Comparison of ENCODE assay signal across 1 cellular context in the genomic region with DNA sequence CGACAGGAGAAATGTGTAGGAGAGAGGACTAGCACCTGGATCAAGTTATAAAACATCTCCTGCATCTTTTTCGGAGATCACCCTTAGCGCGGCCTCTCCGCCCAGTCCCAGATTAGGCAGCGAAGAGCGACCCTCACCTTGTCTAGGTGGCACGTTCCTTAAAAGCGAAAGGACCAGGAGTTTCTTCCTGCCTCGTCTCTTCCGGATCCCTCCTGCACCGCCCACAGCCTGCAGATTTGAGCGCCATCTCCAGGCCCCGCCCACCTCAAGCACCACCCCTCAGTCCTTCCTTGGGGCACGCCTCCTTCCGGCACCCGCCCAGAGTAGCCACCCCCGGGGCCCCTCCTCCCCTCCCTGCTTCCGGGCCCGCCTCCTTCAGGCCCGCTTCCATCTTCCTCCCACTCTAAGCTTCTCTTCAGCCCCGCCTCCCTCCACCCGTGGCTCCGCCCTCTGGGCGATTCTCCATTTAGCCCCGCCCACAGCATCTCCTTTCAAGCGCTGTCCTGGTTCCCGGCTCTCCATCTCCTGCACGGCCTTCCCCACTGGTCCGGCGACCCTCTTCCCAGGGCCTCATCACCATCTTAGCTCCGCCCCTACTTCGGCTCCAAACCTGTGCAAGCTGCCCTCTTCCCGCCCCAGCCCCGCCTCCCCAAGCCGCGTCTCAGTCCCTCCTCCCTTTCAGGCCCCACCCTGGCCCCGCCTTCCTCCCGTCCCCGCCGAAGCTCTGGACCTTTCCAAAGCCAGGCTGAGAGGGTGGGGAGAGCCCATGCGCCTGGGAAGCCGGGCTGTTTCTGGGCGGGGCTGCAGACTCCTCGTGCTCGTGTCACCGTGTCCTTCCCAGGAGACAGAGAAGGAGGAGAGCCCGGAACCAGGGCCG.
A peak's percentile ranks its signal among the peaks of the same experiment; 100 is the strongest.
TF ChIP-seq lines count a peak whose summit lies in the region.

No MANE protein-coding gene starts in this region.

TF ChIP-seq in HepG2, 621 proteins besides CTCF, POLR2A, EP300 and RAD21 (continued from another document and continues in another):
- TF ChIP-seq, protein P1, sequence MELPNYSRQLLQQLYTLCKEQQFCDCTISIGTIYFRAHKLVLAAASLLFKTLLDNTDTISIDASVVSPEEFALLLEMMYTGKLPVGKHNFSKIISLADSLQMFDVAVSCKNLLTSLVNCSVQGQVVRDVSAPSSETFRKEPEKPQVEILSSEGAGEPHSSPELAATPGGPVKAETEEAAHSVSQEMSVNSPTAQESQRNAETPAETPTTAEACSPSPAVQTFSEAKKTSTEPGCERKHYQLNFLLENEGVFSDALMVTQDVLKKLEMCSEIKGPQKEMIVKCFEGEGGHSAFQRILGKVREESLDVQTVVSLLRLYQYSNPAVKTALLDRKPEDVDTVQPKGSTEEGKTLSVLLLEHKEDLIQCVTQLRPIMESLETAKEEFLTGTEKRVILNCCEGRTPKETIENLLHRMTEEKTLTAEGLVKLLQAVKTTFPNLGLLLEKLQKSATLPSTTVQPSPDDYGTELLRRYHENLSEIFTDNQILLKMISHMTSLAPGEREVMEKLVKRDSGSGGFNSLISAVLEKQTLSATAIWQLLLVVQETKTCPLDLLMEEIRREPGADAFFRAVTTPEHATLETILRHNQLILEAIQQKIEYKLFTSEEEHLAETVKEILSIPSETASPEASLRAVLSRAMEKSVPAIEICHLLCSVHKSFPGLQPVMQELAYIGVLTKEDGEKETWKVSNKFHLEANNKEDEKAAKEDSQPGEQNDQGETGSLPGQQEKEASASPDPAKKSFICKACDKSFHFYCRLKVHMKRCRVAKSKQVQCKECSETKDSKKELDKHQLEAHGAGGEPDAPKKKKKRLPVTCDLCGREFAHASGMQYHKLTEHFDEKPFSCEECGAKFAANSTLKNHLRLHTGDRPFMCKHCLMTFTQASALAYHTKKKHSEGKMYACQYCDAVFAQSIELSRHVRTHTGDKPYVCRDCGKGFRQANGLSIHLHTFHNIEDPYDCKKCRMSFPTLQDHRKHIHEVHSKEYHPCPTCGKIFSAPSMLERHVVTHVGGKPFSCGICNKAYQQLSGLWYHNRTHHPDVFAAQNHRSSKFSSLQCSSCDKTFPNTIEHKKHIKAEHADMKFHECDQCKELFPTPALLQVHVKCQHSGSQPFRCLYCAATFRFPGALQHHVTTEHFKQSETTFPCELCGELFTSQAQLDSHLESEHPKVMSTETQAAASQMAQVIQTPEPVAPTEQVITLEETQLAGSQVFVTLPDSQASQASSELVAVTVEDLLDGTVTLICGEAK (IDR thresholded peaks at IDR 0.05): peak; percentile 49
- TF ChIP-seq, protein P1 (CRISPR knock-in tag; IDR thresholded peaks at IDR 0.05): peak; percentile 40; the same call in 1 of the 2 replicates
- TF ChIP-seq NR2F1 (CRISPR knock-in tag; IDR thresholded peaks at IDR 0.05) (0 out of 4 replicates have a peak, but pooled peaks of 1 of the 2 experiments have one; percentile 26), IRF2 (CRISPR knock-in tag; IDR thresholded peaks at IDR 0.05) (peak; percentile 98), ASH2L (IDR thresholded peaks at IDR 0.05; ENCODE audit: insufficient read length, low read depth, low read length) (no peak), ONECUT2 (CRISPR knock-in tag; IDR thresholded peaks at IDR 0.05) (0 out of 2 replicates have a peak, but pooled peaks have one; percentile 5), NFKB2 (CRISPR knock-in tag; IDR thresholded peaks at IDR 0.05; ENCODE audit: borderline replicate concordance) (peak; percentile 75; the same call in 1 of the 2 replicates), SETDB1 (CRISPR knock-in tag; IDR thresholded peaks at IDR 0.05; ENCODE audit: borderline replicate concordance) (no peak), ZNF761 (CRISPR knock-in tag; conservative IDR thresholded peaks at IDR 0.05) (no peak), IKZF1 (IDR thresholded peaks at IDR 0.05) (no peak), ZNF205 (CRISPR knock-in tag; IDR thresholded peaks at IDR 0.05) (peak; percentile 89), AHR (CRISPR knock-in tag; IDR thresholded peaks at IDR 0.05) (peak; percentile 85), ZNF337 (CRISPR knock-in tag; IDR thresholded peaks at IDR 0.05; ENCODE audit: borderline replicate concordance, low read depth) (no peak), ZNF430 (CRISPR knock-in tag; IDR thresholded peaks at IDR 0.05) (peak; percentile 78), KLF6 (CRISPR knock-in tag; IDR thresholded peaks at IDR 0.05) (peak; percentile 68), ZNF563 (CRISPR knock-in tag; IDR thresholded peaks at IDR 0.05) (0 out of 2 replicates have a peak, but pooled peaks have one; percentile 59), HCFC1 (IDR thresholded peaks at IDR 0.05; ENCODE audit: low read depth, low read length) (peak; percentile 51), RAD51 (IDR thresholded peaks at IDR 0.05; ENCODE audit: borderline replicate concordance) (no peak), KMT2B (CRISPR knock-in tag; IDR thresholded peaks at IDR 0.05) (peak; percentile 71; the same call in 1 of the 2 replicates), ZNF777 (CRISPR knock-in tag; IDR thresholded peaks at IDR 0.05) (no peak; the same call in 1 of the 2 replicates), PHB2 (IDR thresholded peaks at IDR 0.05; ENCODE audit: partially characterized antibody) (no peak), ZNF3 (CRISPR knock-in tag; IDR thresholded peaks at IDR 0.05) (no peak; the same call in 1 of the 2 replicates), MED13 (CRISPR knock-in tag; IDR thresholded peaks at IDR 0.05) (peak; percentile 49; the same call in 1 of the 2 replicates), ZFP37 (CRISPR knock-in tag; IDR thresholded peaks at IDR 0.05; ENCODE audit: borderline replicate concordance) (0 out of 2 replicates have a peak, but pooled peaks have one; percentile 79), KMT2A (CRISPR knock-in tag; IDR thresholded peaks at IDR 0.05) (peak; percentile 85), MTA3 (CRISPR knock-in tag; IDR thresholded peaks at IDR 0.05) (no peak)
- TF ChIP-seq, protein P2, sequence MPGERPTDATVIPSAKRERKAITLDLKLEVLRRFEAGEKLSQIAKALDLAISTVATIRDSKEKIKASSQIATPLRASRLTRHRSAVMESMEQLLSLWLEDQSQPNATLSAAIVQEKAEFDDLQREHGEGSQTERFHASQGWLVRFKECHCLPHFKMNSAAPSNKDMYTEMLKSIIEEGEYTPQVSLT (CRISPR knock-in tag; IDR thresholded peaks at IDR 0.05; ENCODE audit: borderline replicate concordance, low read depth): no peak; the same call in 1 of the 2 replicates
- TF ChIP-seq, protein P3, sequence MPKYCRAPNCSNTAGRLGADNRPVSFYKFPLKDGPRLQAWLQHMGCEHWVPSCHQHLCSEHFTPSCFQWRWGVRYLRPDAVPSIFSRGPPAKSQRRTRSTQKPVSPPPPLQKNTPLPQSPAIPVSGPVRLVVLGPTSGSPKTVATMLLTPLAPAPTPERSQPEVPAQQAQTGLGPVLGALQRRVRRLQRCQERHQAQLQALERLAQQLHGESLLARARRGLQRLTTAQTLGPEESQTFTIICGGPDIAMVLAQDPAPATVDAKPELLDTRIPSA (CRISPR knock-in tag; IDR thresholded peaks at IDR 0.05; ENCODE audit: borderline replicate concordance): no peak
- TF ChIP-seq, protein P4, sequence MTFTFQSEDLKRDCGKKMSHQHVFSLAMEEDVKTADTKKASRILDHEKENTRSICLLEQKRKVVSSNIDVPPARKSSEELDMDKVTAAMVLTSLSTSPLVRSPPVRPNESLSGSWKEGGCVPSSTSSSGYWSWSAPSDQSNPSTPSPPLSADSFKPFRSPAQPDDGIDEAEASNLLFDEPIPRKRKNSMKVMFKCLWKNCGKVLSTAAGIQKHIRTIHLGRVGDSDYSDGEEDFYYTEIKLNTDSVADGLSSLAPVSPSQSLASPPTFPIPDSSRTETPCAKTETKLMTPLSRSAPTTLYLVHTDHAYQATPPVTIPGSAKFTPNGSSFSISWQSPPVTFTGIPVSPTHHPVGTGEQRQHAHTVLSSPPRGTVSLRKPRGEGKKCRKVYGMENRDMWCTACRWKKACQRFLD (CRISPR knock-in tag; IDR thresholded peaks at IDR 0.05; ENCODE audit: borderline replicate concordance): 0 out of 2 replicates have a peak, but pooled peaks have one; percentile 34
- TF ChIP-seq, protein P5, sequence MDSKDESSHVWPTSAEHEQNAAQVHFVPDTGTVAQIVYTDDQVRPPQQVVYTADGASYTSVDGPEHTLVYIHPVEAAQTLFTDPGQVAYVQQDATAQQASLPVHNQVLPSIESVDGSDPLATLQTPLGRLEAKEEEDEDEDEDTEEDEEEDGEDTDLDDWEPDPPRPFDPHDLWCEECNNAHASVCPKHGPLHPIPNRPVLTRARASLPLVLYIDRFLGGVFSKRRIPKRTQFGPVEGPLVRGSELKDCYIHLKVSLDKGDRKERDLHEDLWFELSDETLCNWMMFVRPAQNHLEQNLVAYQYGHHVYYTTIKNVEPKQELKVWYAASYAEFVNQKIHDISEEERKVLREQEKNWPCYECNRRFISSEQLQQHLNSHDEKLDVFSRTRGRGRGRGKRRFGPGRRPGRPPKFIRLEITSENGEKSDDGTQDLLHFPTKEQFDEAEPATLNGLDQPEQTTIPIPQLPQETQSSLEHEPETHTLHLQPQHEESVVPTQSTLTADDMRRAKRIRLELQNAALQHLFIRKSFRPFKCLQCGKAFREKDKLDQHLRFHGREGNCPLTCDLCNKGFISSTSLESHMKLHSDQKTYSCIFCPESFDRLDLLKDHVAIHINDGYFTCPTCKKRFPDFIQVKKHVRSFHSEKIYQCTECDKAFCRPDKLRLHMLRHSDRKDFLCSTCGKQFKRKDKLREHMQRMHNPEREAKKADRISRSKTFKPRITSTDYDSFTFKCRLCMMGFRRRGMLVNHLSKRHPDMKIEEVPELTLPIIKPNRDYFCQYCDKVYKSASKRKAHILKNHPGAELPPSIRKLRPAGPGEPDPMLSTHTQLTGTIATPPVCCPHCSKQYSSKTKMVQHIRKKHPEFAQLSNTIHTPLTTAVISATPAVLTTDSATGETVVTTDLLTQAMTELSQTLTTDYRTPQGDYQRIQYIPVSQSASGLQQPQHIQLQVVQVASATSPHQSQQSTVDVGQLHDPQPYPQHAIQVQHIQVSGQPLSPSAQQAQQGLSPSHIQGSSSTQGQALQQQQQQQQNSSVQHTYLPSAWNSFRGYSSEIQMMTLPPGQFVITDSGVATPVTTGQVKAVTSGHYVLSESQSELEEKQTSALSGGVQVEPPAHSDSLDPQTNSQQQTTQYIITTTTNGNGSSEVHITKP (CRISPR knock-in tag; IDR thresholded peaks at IDR 0.05; ENCODE audit: low read depth): peak; percentile 98
- TF ChIP-seq, protein P6, sequence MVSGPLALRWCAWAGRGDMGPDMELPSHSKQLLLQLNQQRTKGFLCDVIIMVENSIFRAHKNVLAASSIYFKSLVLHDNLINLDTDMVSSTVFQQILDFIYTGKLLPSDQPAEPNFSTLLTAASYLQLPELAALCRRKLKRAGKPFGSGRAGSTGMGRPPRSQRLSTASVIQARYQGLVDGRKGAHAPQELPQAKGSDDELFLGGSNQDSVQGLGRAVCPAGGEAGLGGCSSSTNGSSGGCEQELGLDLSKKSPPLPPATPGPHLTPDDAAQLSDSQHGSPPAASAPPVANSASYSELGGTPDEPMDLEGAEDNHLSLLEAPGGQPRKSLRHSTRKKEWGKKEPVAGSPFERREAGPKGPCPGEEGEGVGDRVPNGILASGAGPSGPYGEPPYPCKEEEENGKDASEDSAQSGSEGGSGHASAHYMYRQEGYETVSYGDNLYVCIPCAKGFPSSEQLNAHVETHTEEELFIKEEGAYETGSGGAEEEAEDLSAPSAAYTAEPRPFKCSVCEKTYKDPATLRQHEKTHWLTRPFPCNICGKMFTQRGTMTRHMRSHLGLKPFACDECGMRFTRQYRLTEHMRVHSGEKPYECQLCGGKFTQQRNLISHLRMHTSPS (CRISPR knock-in tag; IDR thresholded peaks at IDR 0.05; ENCODE audit: low read depth): 0 out of 2 replicates have a peak, but pooled peaks have one; percentile 42
- TF ChIP-seq, protein P7, sequence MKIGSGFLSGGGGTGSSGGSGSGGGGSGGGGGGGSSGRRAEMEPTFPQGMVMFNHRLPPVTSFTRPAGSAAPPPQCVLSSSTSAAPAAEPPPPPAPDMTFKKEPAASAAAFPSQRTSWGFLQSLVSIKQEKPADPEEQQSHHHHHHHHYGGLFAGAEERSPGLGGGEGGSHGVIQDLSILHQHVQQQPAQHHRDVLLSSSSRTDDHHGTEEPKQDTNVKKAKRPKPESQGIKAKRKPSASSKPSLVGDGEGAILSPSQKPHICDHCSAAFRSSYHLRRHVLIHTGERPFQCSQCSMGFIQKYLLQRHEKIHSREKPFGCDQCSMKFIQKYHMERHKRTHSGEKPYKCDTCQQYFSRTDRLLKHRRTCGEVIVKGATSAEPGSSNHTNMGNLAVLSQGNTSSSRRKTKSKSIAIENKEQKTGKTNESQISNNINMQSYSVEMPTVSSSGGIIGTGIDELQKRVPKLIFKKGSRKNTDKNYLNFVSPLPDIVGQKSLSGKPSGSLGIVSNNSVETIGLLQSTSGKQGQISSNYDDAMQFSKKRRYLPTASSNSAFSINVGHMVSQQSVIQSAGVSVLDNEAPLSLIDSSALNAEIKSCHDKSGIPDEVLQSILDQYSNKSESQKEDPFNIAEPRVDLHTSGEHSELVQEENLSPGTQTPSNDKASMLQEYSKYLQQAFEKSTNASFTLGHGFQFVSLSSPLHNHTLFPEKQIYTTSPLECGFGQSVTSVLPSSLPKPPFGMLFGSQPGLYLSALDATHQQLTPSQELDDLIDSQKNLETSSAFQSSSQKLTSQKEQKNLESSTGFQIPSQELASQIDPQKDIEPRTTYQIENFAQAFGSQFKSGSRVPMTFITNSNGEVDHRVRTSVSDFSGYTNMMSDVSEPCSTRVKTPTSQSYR (CRISPR knock-in tag; IDR thresholded peaks at IDR 0.05; ENCODE audit: borderline replicate concordance): peak; percentile 6
- TF ChIP-seq, protein P8, sequence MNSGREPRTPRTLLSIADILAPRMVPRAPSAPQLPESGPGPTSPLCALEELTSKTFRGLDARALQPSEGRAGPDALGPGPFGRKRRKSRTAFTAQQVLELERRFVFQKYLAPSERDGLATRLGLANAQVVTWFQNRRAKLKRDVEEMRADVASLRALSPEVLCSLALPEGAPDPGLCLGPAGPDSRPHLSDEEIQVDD (CRISPR knock-in tag; IDR thresholded peaks at IDR 0.05; ENCODE audit: borderline replicate concordance): no peak
